Comparison of ENCODE assay signal across 8 cellular contexts in the genomic region with DNA sequence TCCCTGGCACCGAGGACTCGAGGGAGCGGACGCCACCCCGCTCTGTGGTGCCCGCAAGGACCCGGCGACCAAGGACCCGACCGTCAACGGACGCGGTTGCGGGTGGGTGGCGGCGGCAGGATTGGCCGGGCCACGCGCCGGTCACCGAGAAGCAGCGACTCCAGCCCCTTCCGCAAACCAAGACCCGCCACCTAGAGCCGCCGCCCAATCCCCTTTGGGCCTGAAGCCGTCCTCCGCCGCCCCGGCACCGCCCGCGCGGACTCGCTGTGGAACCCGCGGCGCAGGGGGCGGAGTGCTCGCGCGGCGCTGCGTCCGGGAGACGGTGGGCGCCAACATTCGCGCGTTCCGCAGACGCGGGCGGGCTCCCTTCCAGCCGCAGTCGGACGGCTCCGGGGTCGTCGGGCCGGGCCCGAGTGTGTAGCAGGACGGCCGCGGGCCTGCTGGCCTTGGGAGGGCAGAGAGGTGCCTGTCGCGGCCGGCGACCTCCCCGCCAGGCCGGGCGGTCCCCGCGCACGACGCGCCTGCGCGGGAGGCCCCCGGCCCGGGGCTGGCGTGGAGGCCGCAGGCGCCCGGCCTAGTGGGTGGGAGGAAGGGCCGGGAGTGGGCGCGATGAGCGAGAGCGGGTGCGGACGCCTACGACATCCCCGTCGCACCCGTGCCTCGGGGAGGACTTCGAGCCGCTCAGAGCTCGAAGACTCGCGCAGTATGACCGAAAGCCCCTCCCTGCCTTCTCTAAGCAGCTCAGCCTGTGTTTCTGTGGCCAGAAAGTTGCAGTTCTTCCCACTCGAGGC. TPM values are rescaled to one million over a fixed set of nuclear protein-coding genes. Genes with fewer than 3 reads are reported as not detected.
DNase-seq lines count a peak whose midpoint lies in the region; ATAC-seq and TF ChIP-seq lines count a peak whose summit lies in the region.

A gene (plus strand): TSS at position 258 of the 791 bp plus-strand sequence. CDS start 893 bp downstream, outside the sequence.
A gene with protein sequence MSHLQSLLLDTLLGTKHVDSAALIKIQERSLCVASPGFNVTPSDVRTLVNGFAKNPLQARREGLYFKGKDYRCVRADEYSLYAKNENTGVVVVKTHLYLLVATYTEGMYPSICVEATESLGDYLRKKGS (minus strand): TSS at position 123 of the 791 bp plus-strand sequence. CDS start 799 bp downstream, outside the sequence.

- H3K36me3 ChIP-seq in endodermal cell (ENCODE audit: control insufficient read depth, insufficient read depth, low read length), result no peaks in the 10 kb centered on the region

- no peaks in the 10 kb centered on the region for H3K9me3 ChIP-seq in endodermal cell (ENCODE audit: control insufficient read depth, low read length)

- peak within 1 kb of the TSS; percentile 47 for H3K27ac ChIP-seq in endodermal cell (ENCODE audit: low read depth, low read length)

- WGBS in endodermal cell (ENCODE audit: insufficient coverage in 1 of 2, insufficient read length in 1 of 2), 2 experiments, result 0 to 2% methylated on average over 13 to 104 of the region's 104 CpGs

- H3K27ac Mint-ChIP-seq in activated CD8-positive, alpha-beta memory T cell treated with anti-CD3 and anti-CD28 coated beads, Interleukin-2, amount 10 ng/mL, durations not matched to agents 7 days and 5 days, result peak within 1 kb of the TSS; percentile 75
- peak within 1 kb of the TSS; percentile 86 for H3K27ac Mint-ChIP-seq in endodermal cell
- H3K27ac Mint-ChIP-seq in mesothelial cell of epicardium, result peak within 1 kb of the TSS; percentile 98

- DNase-seq in CMK (ENCODE audit: low read depth) (peak; percentile 48), NCI-H82 (lab: John Stamatoyannopoulos, UW) (peak; percentile 93), endodermal cell (peak; percentile 92), mesothelial cell of epicardium (ENCODE audit: low spot score in 2 of 2, unreplicated experiment in 2 of 2) (peak; percentile 69 to 85)
- DNase-seq in activated CD8-positive, alpha-beta memory T cell treated with anti-CD3 and anti-CD28 coated beads, Interleukin-2, amount 10 ng/mL, durations not matched to agents 7 days and 5 days, result peak; percentile 82
- DNase-seq in stimulated activated CD8-positive, alpha-beta memory T cell treated with anti-CD3 and anti-CD28 coated beads, Interleukin-15, amount 100 ng/mL, for 48 hours (ENCODE audit: low read depth in 2 of 2), result peak; percentile 60 to 65

- H3K27me3 Mint-ChIP-seq in activated CD8-positive, alpha-beta memory T cell treated with anti-CD3 and anti-CD28 coated beads, Interleukin-2, amount 10 ng/mL, durations not matched to agents 7 days and 5 days, result no peaks in the 10 kb centered on the region
- no peaks in the 10 kb centered on the region for H3K27me3 Mint-ChIP-seq in endodermal cell (ENCODE audit: insufficient read depth)
- H3K27me3 Mint-ChIP-seq in mesothelial cell of epicardium (ENCODE audit: low read depth), result no peaks in the 10 kb centered on the region

- CTCF ChIA-PET in activated CD8-positive, alpha-beta memory T cell treated with anti-CD3 and anti-CD28 coated beads, Interleukin-2, amount 10 ng/mL, durations not matched to agents 7 days and 5 days (lab: Charles Lee), result interaction anchor here (0.6 to 2.6 kb wide), 6 partner anchors 39 to 270 kb away, joined by 3 to 15 read pairs (median 5); a partner anchor contains a TSS

- ATAC-seq in GM19452 (IDR thresholded peaks at IDR 0.05; ENCODE audit: unreplicated experiment) (peak; percentile 82), HG03565 (IDR thresholded peaks at IDR 0.05; ENCODE audit: unreplicated experiment) (peak; percentile 80)
- ATAC-seq in activated CD8-positive, alpha-beta memory T cell treated with anti-CD3 and anti-CD28 coated beads, Interleukin-2, amount 10 ng/mL, durations not matched to agents 7 days and 5 days, result peak; percentile 95

- peak within 1 kb of the TSS; percentile 85 for H3K4me3 ChIP-seq in endodermal cell (ENCODE audit: low read length)

- H3K4me3 Mint-ChIP-seq in activated CD8-positive, alpha-beta memory T cell treated with anti-CD3 and anti-CD28 coated beads, Interleukin-2, amount 10 ng/mL, durations not matched to agents 7 days and 5 days, result peak within 1 kb of the TSS; percentile 77
- H3K4me3 Mint-ChIP-seq in endodermal cell, result peak within 1 kb of the TSS; percentile 67
- peak within 1 kb of the TSS; percentile 78 for H3K4me3 Mint-ChIP-seq in mesothelial cell of epicardium

- H3K9ac ChIP-seq in endodermal cell (ENCODE audit: extremely low read depth, low read length, poor library complexity, severe bottlenecking), result peak within 1 kb of the TSS; percentile 61

- TF ChIP-seq CTCF in endodermal cell (conservative IDR thresholded peaks at IDR 0.05) (no peak), mesothelial cell of epicardium (IDR thresholded peaks at IDR 0.05; ENCODE audit: unreplicated experiment) (no peak)

- H3K4me1 ChIP-seq in endodermal cell (ENCODE audit: control insufficient read depth, insufficient read depth, low read length), result no peaks in the 10 kb centered on the region

- no peaks in the 10 kb centered on the region for H3K27me3 ChIP-seq in endodermal cell (ENCODE audit: control insufficient read depth, insufficient read depth, low read length, poor library complexity, severe bottlenecking)

- no peaks in the 10 kb centered on the region for H3K9me3 Mint-ChIP-seq in activated CD8-positive, alpha-beta memory T cell treated with anti-CD3 and anti-CD28 coated beads, Interleukin-2, amount 10 ng/mL, durations not matched to agents 7 days and 5 days (ENCODE audit: low read depth)
- H3K9me3 Mint-ChIP-seq in endodermal cell (no peaks in the 10 kb centered on the region), mesothelial cell of epicardium (peaks cover 3% of the 10 kb centered on the region)

- peaks cover 28% of the 10 kb centered on the region for H3K4me1 Mint-ChIP-seq in activated CD8-positive, alpha-beta memory T cell treated with anti-CD3 and anti-CD28 coated beads, Interleukin-2, amount 10 ng/mL, durations not matched to agents 7 days and 5 days
- H3K4me1 Mint-ChIP-seq in endodermal cell, result peaks cover 7% of the 10 kb centered on the region
- peaks cover 25% of the 10 kb centered on the region for H3K4me1 Mint-ChIP-seq in mesothelial cell of epicardium

- peaks cover 5% of the 10 kb centered on the region for H3K36me3 Mint-ChIP-seq in activated CD8-positive, alpha-beta memory T cell treated with anti-CD3 and anti-CD28 coated beads, Interleukin-2, amount 10 ng/mL, durations not matched to agents 7 days and 5 days
- peaks cover 7% of the 10 kb centered on the region for H3K36me3 Mint-ChIP-seq in endodermal cell (ENCODE audit: low read depth)
- H3K36me3 Mint-ChIP-seq in mesothelial cell of epicardium, result peaks cover 15% of the 10 kb centered on the region

RNA-seq across cellular contexts. Expression of the first gene that starts in this region (rescaled TPM):
- total RNA-seq in activated CD8-positive, alpha-beta memory T cell treated with anti-CD3 and anti-CD28 coated beads, Interleukin-2, amount 10 ng/mL, durations not matched to agents 7 days and 5 days, result 1 to 10 TPM; 5.4 to 9.3 TPM
- total RNA-seq in endodermal cell (10 to 100 TPM; 13.2 to 14.6 TPM), mesothelial cell of epicardium (32.9 to 38.0 TPM (median 33.0 TPM) in 3 replicates)
- polyA plus RNA-seq in endodermal cell (2013, experiment 1 of 2), result 12.7 TPM
- 13.3 TPM for polyA plus RNA-seq in endodermal cell (2013, experiment 2 of 2)

RNA-seq across cellular contexts. Expression of the second gene that starts in this region (rescaled TPM):
- total RNA-seq in activated CD8-positive, alpha-beta memory T cell treated with anti-CD3 and anti-CD28 coated beads, Interleukin-2, amount 10 ng/mL, durations not matched to agents 7 days and 5 days, result not detected
- total RNA-seq in endodermal cell, result under 1 TPM in 1 of 2 donors, not detected in 1; 0.73 TPM
- 0.57 TPM for polyA plus RNA-seq in endodermal cell (2013, experiment 1 of 2)
- polyA plus RNA-seq in endodermal cell (2013, experiment 2 of 2), result 0.33 TPM
- total RNA-seq in mesothelial cell of epicardium, result 1.2 to 1.6 TPM (median 1.3 TPM) in 3 replicates

Comparison
In these comparisons a context has a peak if more than half of its experiments do, and no peak if none do; other contexts are left out.
1. Peak in every context shown above with its lines: DNase-seq, ATAC-seq, H3K4me3 ChIP-seq and H3K27ac ChIP-seq.